11 cellular contexts compared by ENCODE assay signal in genomic region chr5:40384782-40385390, GRCh38.
DNase-seq lines count a peak whose midpoint lies in the region; ATAC-seq, FAIRE-seq and TF ChIP-seq lines count a peak whose summit lies in the region.
"Had no signal": no experiment of that assay in that cellular context is flagged by ENCODE, and none has a peak within 500 bp of the region (broad histone marks: within the 10 kb centered on the region; RNA-seq: fewer than 3 reads in every experiment).

No MANE protein-coding gene starts in this region.

- RAD21 ChIA-PET in GM12878 (lab: Charles Lee; ENCODE audit: unreplicated experiment), result interaction anchor here (0.5 to 2.2 kb wide), 2 partner anchors 53 to 554 kb away, joined by 3 to 5 read pairs; no protein-coding TSS in a partner anchor

- SMC1A ChIA-PET in GM12878 (lab: Charles Lee; ENCODE audit: uncharacterized antibody, unreplicated experiment), result interaction anchor here (1.6 to 2.1 kb wide), 2 partner anchors 9 to 101 kb away, joined by 4 to 6 read pairs; no protein-coding TSS in a partner anchor

- H3K79me2 ChIP-seq in GM12878 (ENCODE audit: control insufficient read depth, insufficient read depth, low read length), result no peaks in the 10 kb centered on the region

- no peaks in the 10 kb centered on the region for H3K27me3 Mint-ChIP-seq in activated T-cell treated with anti-CD3 and anti-CD28 coated beads, Interleukin-2, amount 50 U/mL, for 72 hours (ENCODE audit: low read depth)
- H3K27me3 Mint-ChIP-seq in stimulated activated naive B cell treated with anti-CD40 and anti-IgM and Interleukin-4, amounts not matched to agents 10 μg/mL and 1 μg/mL and 100 μg/mL, for 72 hours, result no peaks in the 10 kb centered on the region
- H3K27me3 Mint-ChIP-seq: progenitor cell of endocrine pancreas had no signal

- FAIRE-seq in GM12878 (lab: Jason Lieb, UNC), result no peak

- H2AFZ ChIP-seq in GM12878 (ENCODE audit: control insufficient read depth, low read depth, low read length), result no peak overlapping the region

- H3K9ac ChIP-seq in GM12878 (ENCODE audit: control insufficient read depth, insufficient read depth, low read length), result no peak overlapping the region

- WGBS in GM12878 (ENCODE audit: insufficient coverage, insufficient replicate concordance, low lambda C conversion rate, missing lambda C conversion rate), result 47% methylated on average over 3 of the region's 3 CpGs

- intact Hi-C loops in GM12878 (cut with micrococcal nuclease; ENCODE audit: unreplicated experiment), result loop anchor here (5.0 kb wide), 1 partner anchor 297 kb away; no protein-coding TSS in a partner anchor

- no peaks in the 10 kb centered on the region for H4K20me1 ChIP-seq in GM12878 (ENCODE audit: control insufficient read depth, insufficient read depth)

- H3K36me3 ChIP-seq in GM12878 (ENCODE audit: control insufficient read depth in 2 of 2, insufficient read depth in 2 of 2, low read length in 1 of 2), result no peaks in the 10 kb centered on the region
- H3K36me3 ChIP-seq: heart left ventricle had no signal

- no peak overlapping the region for H3K4me3 ChIP-seq in GM12878
- H3K4me3 ChIP-seq: heart left ventricle had no signal

- in situ Hi-C loops in GM12878 (cut with MboI), result loop anchor here (5.0 kb wide), 1 partner anchor 97 kb away; no protein-coding TSS in a partner anchor

- no peak for TF ChIP-seq EP300 in GM12878 (IDR thresholded peaks at IDR 0.05; ENCODE audit: borderline replicate concordance in 1 of 2, control insufficient read depth in 1 of 2, low read depth in 2 of 2, low read length in 2 of 2)

- POLR2A ChIA-PET in GM12878 (lab: Charles Lee), result no interaction called here

- no TSS peak for BruUV-seq in GM12878 (replicated peaks; lab: Mats Ljungman, UMichigan)

- H3K27ac Mint-ChIP-seq in activated T-cell treated with anti-CD3 and anti-CD28 coated beads, Interleukin-2, amount 50 U/mL, for 72 hours, result peak overlapping the region; percentile 87
- peak overlapping the region; percentile 53 for H3K27ac Mint-ChIP-seq in stimulated activated naive B cell treated with anti-CD40 and anti-IgM and Interleukin-4, amounts not matched to agents 10 μg/mL and 1 μg/mL and 100 μg/mL, for 72 hours
- H3K27ac Mint-ChIP-seq: progenitor cell of endocrine pancreas had no signal

- no peaks in the 10 kb centered on the region for H3K27me3 ChIP-seq in GM12878 (replicated peaks in 1 of 2; ENCODE audit: control insufficient read depth in 2 of 2, insufficient read depth in 2 of 2, low read length in 1 of 2)
- H3K27me3 ChIP-seq: heart left ventricle had no signal

- peak; percentile 14 to 21 for ATAC-seq in activated T-cell treated with anti-CD3 and anti-CD28 coated beads, Interleukin-2, amount 50 U/mL, for 72 hours (replicated peaks in 1 of 2)
- ATAC-seq in GM12878 (peak; percentile 24; the same call in 2 of the 3 replicates), GM18907 (IDR thresholded peaks at IDR 0.05; ENCODE audit: unreplicated experiment) (no peak)
- ATAC-seq in stimulated activated naive B cell treated with anti-CD40 and anti-IgM and Interleukin-4, amounts not matched to agents 10 μg/mL and 1 μg/mL and 100 μg/mL, for 72 hours (replicated peaks), result peak; percentile 27 to 46
- ATAC-seq: heart left ventricle had no signal

- CTCF ChIA-PET in GM12878 (lab: Yijun Ruan, JAX), result interaction anchor here (0.7 to 1.7 kb wide), 3 partner anchors 18 to 113 kb away, joined by 3 to 4 read pairs (median 3); no protein-coding TSS in a partner anchor

- peak overlapping the region; percentile 72 to 73 for H3K4me3 Mint-ChIP-seq in activated T-cell treated with anti-CD3 and anti-CD28 coated beads, Interleukin-2, amount 50 U/mL, for 72 hours
- peak overlapping the region; percentile 48 to 59 for H3K4me3 Mint-ChIP-seq in stimulated activated naive B cell treated with anti-CD40 and anti-IgM and Interleukin-4, amounts not matched to agents 10 μg/mL and 1 μg/mL and 100 μg/mL, for 72 hours

- no peak for TF ChIP-seq RAD21 in GM12878 (IDR thresholded peaks at IDR 0.05; ENCODE audit: insufficient read depth, low read depth, low read length)

- TF ChIP-seq CTCF in GM12878 (IDR thresholded peaks at IDR 0.05 in 2 of 3, conservative IDR thresholded peaks at IDR 0.05 in 1 of 3; ENCODE audit: control insufficient read depth in 2 of 3, extremely low read depth in 1 of 3, insufficient read depth in 1 of 3, low read depth in 3 of 3, low read length in 3 of 3), result no peak

- peaks cover 26% of the 10 kb centered on the region for H3K4me1 ChIP-seq in GM12878 (ENCODE audit: control insufficient read depth, insufficient read depth, low read length)

- DNase-seq in activated T-cell treated with anti-CD3 and anti-CD28 coated beads, Interleukin-2, amount 50 U/mL, for 72 hours, result no peak
- DNase-seq in activated T-cell treated with anti-CD3 and anti-CD28 coated beads for 4 hours, result no peak
- peak; percentile 16 for DNase-seq in OCI-M1 (lab: John Stamatoyannopoulos, UW)
- DNase-seq in GM12878 (ENCODE audit: low read depth, low spot score), result no peak
- DNase-seq in stimulated activated naive B cell treated with anti-CD40 and anti-IgM and Interleukin-4, amounts not matched to agents 10 μg/mL and 1 μg/mL and 100 μg/mL, for 72 hours, result no peak
- DNase-seq in ureter (ENCODE audit: low spot score), result no peak
- DNase-seq in SHP77 (lab: John Stamatoyannopoulos, UW), result no peak
- DNase-seq: activated CD4-positive, CD25-positive, alpha-beta regulatory T cell; heart left ventricle had no signal

- peaks cover 90% of the 10 kb centered on the region for H3K4me1 Mint-ChIP-seq in activated T-cell treated with anti-CD3 and anti-CD28 coated beads, Interleukin-2, amount 50 U/mL, for 72 hours (ENCODE audit: low read depth)
- peaks cover 38 to 68% of the 10 kb centered on the region in 2 donors for H3K4me1 Mint-ChIP-seq in stimulated activated naive B cell treated with anti-CD40 and anti-IgM and Interleukin-4, amounts not matched to agents 10 μg/mL and 1 μg/mL and 100 μg/mL, for 72 hours

- peaks cover 3 to 7% of the 10 kb centered on the region in 2 donors for H3K9me3 Mint-ChIP-seq in activated T-cell treated with anti-CD3 and anti-CD28 coated beads, Interleukin-2, amount 50 U/mL, for 72 hours
- H3K9me3 Mint-ChIP-seq in stimulated activated naive B cell treated with anti-CD40 and anti-IgM and Interleukin-4, amounts not matched to agents 10 μg/mL and 1 μg/mL and 100 μg/mL, for 72 hours, result no peaks in the 10 kb centered on the region

- H3K27ac ChIP-seq in GM12878 (ENCODE audit: control insufficient read depth, insufficient read depth), result no peak overlapping the region

- peaks cover 4 to 11% of the 10 kb centered on the region in 2 donors for H3K36me3 Mint-ChIP-seq in activated T-cell treated with anti-CD3 and anti-CD28 coated beads, Interleukin-2, amount 50 U/mL, for 72 hours (ENCODE audit: insufficient read depth in 2 of 2)
- H3K36me3 Mint-ChIP-seq in stimulated activated naive B cell treated with anti-CD40 and anti-IgM and Interleukin-4, amounts not matched to agents 10 μg/mL and 1 μg/mL and 100 μg/mL, for 72 hours, result peaks cover 0 to 4% of the 10 kb centered on the region in 2 donors

- H3K4me2 ChIP-seq in GM12878 (ENCODE audit: control insufficient read depth, insufficient read depth), result no peak overlapping the region

- no peaks in the 10 kb centered on the region for H3K9me3 ChIP-seq in GM12878 (replicated peaks; ENCODE audit: control insufficient read depth, insufficient read depth, low read length)

- no peak for TF ChIP-seq POLR2A in GM12878 (IDR thresholded peaks at IDR 0.05; ENCODE audit: low read depth, low read length)

TF ChIP-seq in GM12878, 131 proteins besides CTCF, POLR2A, EP300 and RAD21:
- TF ChIP-seq HCFC1 (IDR thresholded peaks at IDR 0.05; ENCODE audit: low read length), result no peak
- no peak for TF ChIP-seq SREBF2 (IDR thresholded peaks at IDR 0.05; ENCODE audit: low read length)
- TF ChIP-seq CBX5 (IDR thresholded peaks at IDR 0.05; ENCODE audit: low read depth), result no peak
- TF ChIP-seq E2F8 (IDR thresholded peaks at IDR 0.05; ENCODE audit: low read depth, partially characterized antibody), result no peak
